In the genomic region with DNA sequence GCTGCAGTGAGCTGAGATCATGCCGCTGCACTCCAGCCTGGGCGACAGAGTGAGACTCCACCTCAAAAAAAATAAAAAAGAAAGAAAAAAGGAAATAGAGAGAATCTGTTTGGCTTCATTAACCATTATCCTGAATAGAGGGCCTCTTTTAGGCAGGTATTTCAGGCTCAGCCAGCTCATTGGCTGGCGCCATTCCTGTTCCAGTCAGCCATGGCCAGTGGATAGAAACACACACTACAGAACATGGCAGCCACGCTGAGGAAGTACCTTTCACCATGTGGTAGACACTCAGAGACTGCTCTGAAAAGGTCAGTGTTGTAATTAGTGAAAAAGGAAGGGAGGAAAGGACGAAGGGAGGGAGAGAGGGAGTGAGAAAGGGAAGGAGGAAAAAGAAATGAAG, we compare ENCODE assay signal across 26 cellular contexts.
DNase-seq lines count a peak whose midpoint lies in the region; ATAC-seq, FAIRE-seq and TF ChIP-seq lines count a peak whose summit lies in the region.
"Had no signal": no experiment of that assay in that cellular context is flagged by ENCODE, and none has a peak within 500 bp of the region (broad histone marks: within the 10 kb centered on the region; RNA-seq: fewer than 3 reads in every experiment).

No MANE protein-coding gene starts in this region.

- no peaks in the 10 kb centered on the region for H4K20me1 ChIP-seq in PC-3 (ENCODE audit: low read length)

- H3K9me3 ChIP-seq in PC-3 (ENCODE audit: low read length), result no peaks in the 10 kb centered on the region
- no peaks in the 10 kb centered on the region for H3K9me3 ChIP-seq in trophoblast cell (ENCODE audit: insufficient read depth, low read depth, low read length)
- H3K9me3 ChIP-seq in esophagus squamous epithelium, result peaks cover 0 to 9% (median 8%) of the 10 kb centered on the region in 3 donors

- DNase-seq in H54 (ENCODE audit: insufficient read length, low spot score) (no peak), PC-3 (no peak), epithelial cell of prostate (ENCODE audit: low read depth, low spot score) (no peak), trophoblast cell (no peak), esophagus squamous epithelium (lab: John Stamatoyannopoulos, UW) (no peak)
- no peak for DNase-seq in activated CD8-positive, alpha-beta memory T cell treated with anti-CD3 and anti-CD28 coated beads, Interleukin-2, amount 50 U/mL, for 4 hours
- DNase-seq in activated effector memory CD4-positive, alpha-beta T cell treated with anti-CD3 and anti-CD28 coated beads, Interleukin-2, amount 50 U/mL, for 16 hours, result no peak
- DNase-seq: C1 segment of cervical spinal cord; Caco-2; CD8-positive, alpha-beta T cell; DMS 273 treated with DMSO at 0.1 percent for 48 hours; DMS79 treated with DMSO at 0.1 percent for 48 hours; GF-D8; GOT3; KBM-7; MG63; NCI-H1694; NCI-H2029 treated with DMSO at 0.1 percent for 48 hours; NCI-H2227 treated with DMSO at 0.1 percent for 48 hours; NCI-H526 treated with DMSO at 0.1 percent for 48 hours; OCI-M1; SHP77 treated with DMSO at 0.1 percent for 48 hours; T-helper 1 cell had no signal

- no peaks in the 10 kb centered on the region for H3K79me2 ChIP-seq in PC-3 (ENCODE audit: low read length)
- H3K79me2 ChIP-seq in trophoblast cell (ENCODE audit: control insufficient read depth, insufficient read depth, low read length, poor library complexity), result no peaks in the 10 kb centered on the region

- TF ChIP-seq CTCF in PC-3 (conservative IDR thresholded peaks at IDR 0.05; ENCODE audit: low read depth, low read length) (no peak), esophagus squamous epithelium (IDR thresholded peaks at IDR 0.05) (no peak)

- H4K12ac ChIP-seq in trophoblast cell (ENCODE audit: low read depth, low read length), result no peak overlapping the region

- peak; percentile 67 for FAIRE-seq in H54 (lab: Jason Lieb, UNC)
- FAIRE-seq: A549, GM12891, HTR-8/SVneo had no signal

- POLR2A ChIA-PET in PC-3 (lab: Charles Lee; ENCODE audit: unreplicated experiment), result interaction anchor here (0.7 kb wide), 1 partner anchor 16 kb away, joined by 7 read pairs; no protein-coding TSS in a partner anchor

- no peak overlapping the region for H3K23ac ChIP-seq in trophoblast cell (ENCODE audit: low read length)

- no peak overlapping the region for H2BK120ac ChIP-seq in trophoblast cell (ENCODE audit: insufficient read depth, low read length, poor library complexity)

- 100% methylated on average over 1 of the region's 5 CpGs for WGBS in trophoblast cell (ENCODE audit: extremely low coverage, insufficient coverage, insufficient read length)
- 78 to 79% methylated on average over 5 of the region's 5 CpGs for WGBS in esophagus squamous epithelium, 2 donors

- intact Hi-C loops in PC-3 (cut with micrococcal nuclease), result loop anchor here (5.0 to 10.0 kb wide), 3 partner anchors 62 to 385 kb away; no protein-coding TSS in a partner anchor
- intact Hi-C loops in esophagus squamous epithelium (cut with DNase I), result no loop called here

- no peak overlapping the region for H2AK5ac ChIP-seq in trophoblast cell (ENCODE audit: low read length)

- peak overlapping the region; percentile 21 for H2BK12ac ChIP-seq in trophoblast cell (ENCODE audit: low read length)

- H3K18ac ChIP-seq in trophoblast cell (ENCODE audit: low read length), result no peak overlapping the region

- BruUV-seq in PC-3 (replicated peaks; lab: Mats Ljungman, UMichigan), result no TSS peak

- CTCF ChIA-PET in PC-3 (lab: Charles Lee), result no interaction called here

- no peaks in the 10 kb centered on the region; the same call in 1 of the 2 replicates for H3K36me3 ChIP-seq in PC-3 (ENCODE audit: low read depth, low read length)
- H3K36me3 ChIP-seq in trophoblast cell (ENCODE audit: control insufficient read depth in 1 of 2, insufficient read depth in 2 of 2, low read length in 2 of 2), result no peaks in the 10 kb centered on the region
- no peaks in the 10 kb centered on the region for H3K36me3 ChIP-seq in esophagus squamous epithelium

- H3K79me1 ChIP-seq in trophoblast cell (ENCODE audit: low read length), result no peaks in the 10 kb centered on the region

- H3K4ac ChIP-seq in trophoblast cell (ENCODE audit: low read depth, low read length), result no peak overlapping the region

- no peak overlapping the region for H4K91ac ChIP-seq in trophoblast cell (ENCODE audit: low read depth, low read length)

- H3K9me2 ChIP-seq in PC-3 (replicated peaks; ENCODE audit: low read length), result no peaks in the 10 kb centered on the region

- H3K4me3 ChIP-seq in PC-3 (ENCODE audit: low read length), result no peak overlapping the region
- H3K4me3 ChIP-seq in trophoblast cell (ENCODE audit: low read depth, low read length), result no peak overlapping the region
- H3K4me3 ChIP-seq in esophagus squamous epithelium, result no peak overlapping the region
- H3K4me3 ChIP-seq: A549, MG63 had no signal

- H3K14ac ChIP-seq in trophoblast cell (ENCODE audit: low read length), result no peak overlapping the region

- no peaks in the 10 kb centered on the region for H3F3A ChIP-seq in PC-3 (ENCODE audit: low read length, unreplicated experiment)

- H3K4me1 ChIP-seq in PC-3 (ENCODE audit: insufficient read depth, low read length), result peaks cover 41% of the 10 kb centered on the region
- no peaks in the 10 kb centered on the region for H3K4me1 ChIP-seq in trophoblast cell (ENCODE audit: control insufficient read depth in 1 of 2, insufficient read depth in 2 of 2, low read length in 2 of 2)
- H3K4me1 ChIP-seq in esophagus squamous epithelium, result peaks cover 0 to 13% (median 0%) of the 10 kb centered on the region in 3 donors
- H3K4me1 ChIP-seq: Caco-2 had no signal

- H3K4me2 ChIP-seq in PC-3 (ENCODE audit: low read length) (no peak overlapping the region), trophoblast cell (ENCODE audit: low read length) (no peak overlapping the region)
- H3K4me2 ChIP-seq: A549 had no signal

- TF ChIP-seq POLR2A in H54 (IDR thresholded peaks at IDR 0.05; ENCODE audit: low read depth, low read length) (no peak), esophagus squamous epithelium (IDR thresholded peaks at IDR 0.05) (no peak)

- no peak for ATAC-seq in PC-3
- ATAC-seq: A549; CD8-positive, alpha-beta T cell had no signal

- no peak overlapping the region for H3K9ac ChIP-seq in PC-3 (ENCODE audit: low read length)
- H3K9ac ChIP-seq in trophoblast cell (ENCODE audit: low read length), result no peak overlapping the region

- H2AFZ ChIP-seq in PC-3 (ENCODE audit: low read length) (no peak overlapping the region), trophoblast cell (ENCODE audit: insufficient read depth, low read length, poor library complexity) (no peak overlapping the region)

- no peak overlapping the region for H4K8ac ChIP-seq in trophoblast cell (ENCODE audit: low read depth, low read length)

- H3K27ac ChIP-seq in PC-3 (ENCODE audit: low read length) (peak overlapping the region; percentile 93; the same call in 1 of the 2 replicates), epithelial cell of prostate (peak overlapping the region; percentile 95), trophoblast cell (ENCODE audit: low read depth, low read length) (no peak overlapping the region), esophagus squamous epithelium (no peak overlapping the region)

- H2BK5ac ChIP-seq in trophoblast cell (ENCODE audit: low read depth, low read length, poor library complexity), result no peak overlapping the region

- H3K27me3 ChIP-seq in PC-3 (ENCODE audit: low read length) (no peaks in the 10 kb centered on the region), trophoblast cell (ENCODE audit: insufficient read depth, low read length) (no peaks in the 10 kb centered on the region), esophagus squamous epithelium (no peaks in the 10 kb centered on the region)
- H3K27me3 ChIP-seq: MG63 had no signal

Comparison
In these comparisons a context has a peak if more than half of its experiments do, and no peak if none do; other contexts are left out.
1. H3K27ac ChIP-seq: peak in PC-3 (single experiment) and epithelial cell of prostate (single experiment); none in trophoblast cell (single experiment) and esophagus squamous epithelium (0 of 4).